In the genomic region with DNA sequence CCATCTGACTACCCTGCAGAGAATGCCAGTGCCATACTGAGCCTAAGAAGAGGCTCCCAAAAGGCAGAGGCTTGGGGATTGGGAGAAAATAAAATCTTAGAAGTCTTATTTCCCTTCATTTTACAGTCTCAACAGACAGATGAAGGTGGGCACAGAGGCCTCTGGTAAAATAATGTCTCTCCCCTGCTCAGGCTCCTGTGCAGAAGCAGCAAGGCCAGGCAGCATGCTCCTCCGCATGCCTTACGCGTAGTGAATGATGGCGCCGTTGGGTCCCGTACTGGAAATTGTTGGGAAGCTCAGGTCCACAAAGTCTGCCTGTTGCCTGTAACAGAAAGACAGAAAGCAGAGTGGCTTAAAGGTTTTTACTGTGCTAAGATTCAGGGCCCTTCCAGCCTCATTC, we compare ENCODE assay signal across 13 cellular contexts. TPM values are rescaled to one million over a fixed set of nuclear protein-coding genes. Genes with fewer than 3 reads are reported as not detected.
DNase-seq lines count a peak whose midpoint lies in the region; TF ChIP-seq lines count a peak whose summit lies in the region.
"Had no signal": no experiment of that assay in that cellular context is flagged by ENCODE, and none has a peak within 500 bp of the region (broad histone marks: within the 10 kb centered on the region; RNA-seq: fewer than 3 reads in every experiment).

No MANE protein-coding gene starts in this region.

- TF ChIP-seq EP300 in stomach (IDR thresholded peaks at IDR 0.05): no peak

- no peak overlapping the region for H3K27ac ChIP-seq in stomach
- H3K27ac ChIP-seq: BLaER1 had no signal

- H3K27me3 ChIP-seq in stomach: no peaks in the 10 kb centered on the region
- H3K27me3 ChIP-seq: BLaER1 had no signal

- intact Hi-C loops in stomach (cut with DNase I; ENCODE audit: low total_unique reads): no loop called here

- H3K4me1 ChIP-seq in stomach: peaks cover 0 to 18% (median 9%) of the 10 kb centered on the region in 4 donors
- H3K4me1 ChIP-seq: BLaER1 had no signal

- no peak overlapping the region for H3K4me3 ChIP-seq in stomach
- H3K4me3 ChIP-seq: BLaER1 had no signal

- TF ChIP-seq POLR2A in stomach (IDR thresholded peaks at IDR 0.05): no peak

- DNase-seq in activated CD8-positive, alpha-beta memory T cell treated with anti-CD3 and anti-CD28 coated beads, Interleukin-2, amount 50 U/mL, for 48 hours: peak; percentile 12
- no peak for DNase-seq in activated CD8-positive, alpha-beta memory T cell treated with anti-CD3 and anti-CD28 coated beads, Interleukin-2, amount 50 U/mL, for 4 hours
- DNase-seq in mucosa of gallbladder (ENCODE audit: low spot score) (peak; percentile 7), stomach (peak; percentile 16), cerebellar cortex (ENCODE audit: low spot score) (no peak), NCI-H748 treated with DMSO at 0.1 percent for 48 hours (lab: John Stamatoyannopoulos, UW) (no peak), SHP77 treated with DMSO at 0.1 percent for 48 hours (lab: John Stamatoyannopoulos, UW) (no peak)
- DNase-seq: 8988T; CD4-positive, alpha-beta memory T cell; DMS79 treated with DMSO at 0.1 percent for 48 hours; GF-D8; H9 had no signal

- H3K9me3 ChIP-seq in stomach: no peaks in the 10 kb centered on the region
- H3K9me3 ChIP-seq: BLaER1 had no signal

- WGBS in stomach, 5 donors: 93 to 100% (median 97%) methylated on average over 6 of the region's 6 CpGs

- TF ChIP-seq CTCF in stomach (IDR thresholded peaks at IDR 0.05): no peak

- peaks cover 57 to 92% (median 88%) of the 10 kb centered on the region in 4 donors for H3K36me3 ChIP-seq in stomach

RNA-seq across cellular contexts. Expression of a gene that starts 45.8 kb away (rescaled TPM):
- total RNA-seq in mucosa of gallbladder (86.4 TPM), stomach (100 to 1,000 TPM in 3 of 5 donors, 10 to 100 TPM in 2; 21.7 to 180 (median 129) TPM)
- polyA plus RNA-seq in stomach: 10 to 100 TPM; 24.8 to 36.5 (median 24.8) TPM

Comparison
In these comparisons a context has a peak if more than half of its experiments do, and no peak if none do; other contexts are left out.
1. DNase-seq: peak in activated CD8-positive, alpha-beta memory T cell treated with anti-CD3 and anti-CD28 coated beads, Interleukin-2, amount 50 U/mL, for 48 hours (single experiment), mucosa of gallbladder (single experiment) and stomach (single experiment); none in activated CD8-positive, alpha-beta memory T cell treated with anti-CD3 and anti-CD28 coated beads, Interleukin-2, amount 50 U/mL, for 4 hours (single experiment), cerebellar cortex (single experiment), NCI-H748 treated with DMSO at 0.1 percent for 48 hours (single experiment) and SHP77 treated with DMSO at 0.1 percent for 48 hours (single experiment).